Comparison of ENCODE assay signal across 11 cellular contexts in genomic region chr3:186193534-186194450, GRCh38.
DNase-seq lines count a peak whose midpoint lies in the region; ATAC-seq and TF ChIP-seq lines count a peak whose summit lies in the region.
"Had no signal": no experiment of that assay in that cellular context is flagged by ENCODE, and none has a peak within 500 bp of the region (broad histone marks: within the 10 kb centered on the region; RNA-seq: fewer than 3 reads in every experiment).

No MANE protein-coding gene starts in this region.

- peaks cover 4% of the 10 kb centered on the region for H3K9me3 Mint-ChIP-seq in glutamatergic neuron (ENCODE audit: unreplicated experiment)
- H3K9me3 Mint-ChIP-seq: activated CD4-positive, alpha-beta T cell treated with anti-CD3 and anti-CD28 coated beads, Interleukin-2, amount 10 ng/mL, durations not matched to agents 7 days and 5 days; stimulated activated effector memory CD8-positive, alpha-beta T cell treated with anti-CD3 and anti-CD28 coated beads, Interleukin-12 subunit alpha, Interleukin-12 subunit beta, amount 100 ng/mL, for 72 hours had no signal

- no peaks in the 10 kb centered on the region for H3K36me3 Mint-ChIP-seq in glutamatergic neuron (ENCODE audit: unreplicated experiment)
- H3K36me3 Mint-ChIP-seq: stimulated activated effector memory CD8-positive, alpha-beta T cell treated with anti-CD3 and anti-CD28 coated beads, Interleukin-12 subunit alpha, Interleukin-12 subunit beta, amount 100 ng/mL, for 72 hours had no signal

- ATAC-seq in omental fat pad (ENCODE audit: low FRiP score) (peak; percentile 49), HG03378 (IDR thresholded peaks at IDR 0.05; ENCODE audit: unreplicated experiment) (no peak), HG03039 (IDR thresholded peaks at IDR 0.05; ENCODE audit: unreplicated experiment) (no peak), HG03469 (IDR thresholded peaks at IDR 0.05; ENCODE audit: unreplicated experiment) (no peak), HG03342 (IDR thresholded peaks at IDR 0.05; ENCODE audit: unreplicated experiment) (no peak)
- ATAC-seq: stimulated activated effector memory CD8-positive, alpha-beta T cell treated with anti-CD3 and anti-CD28 coated beads, Interleukin-12 subunit alpha, Interleukin-12 subunit beta, amount 100 ng/mL, for 72 hours had no signal

- H3K27ac Mint-ChIP-seq in glutamatergic neuron (ENCODE audit: unreplicated experiment) = no peak overlapping the region
- H3K27ac Mint-ChIP-seq: activated CD4-positive, alpha-beta T cell treated with anti-CD3 and anti-CD28 coated beads, Interleukin-2, amount 10 ng/mL, durations not matched to agents 7 days and 5 days; stimulated activated effector memory CD8-positive, alpha-beta T cell treated with anti-CD3 and anti-CD28 coated beads, Interleukin-12 subunit alpha, Interleukin-12 subunit beta, amount 100 ng/mL, for 72 hours had no signal

- peak overlapping the region; percentile 81 for H3K4me3 Mint-ChIP-seq in glutamatergic neuron (ENCODE audit: unreplicated experiment)
- H3K4me3 Mint-ChIP-seq: activated CD4-positive, alpha-beta T cell treated with anti-CD3 and anti-CD28 coated beads, Interleukin-2, amount 10 ng/mL, durations not matched to agents 7 days and 5 days; stimulated activated effector memory CD8-positive, alpha-beta T cell treated with anti-CD3 and anti-CD28 coated beads, Interleukin-12 subunit alpha, Interleukin-12 subunit beta, amount 100 ng/mL, for 72 hours had no signal

- H3K27me3 Mint-ChIP-seq in glutamatergic neuron (ENCODE audit: unreplicated experiment) = peaks cover 2% of the 10 kb centered on the region

- DNase-seq in D341Med (ENCODE audit: low spot score) = peak; percentile 45
- DNase-seq in NCI-H526 (lab: John Stamatoyannopoulos, UW) = peak; percentile 37 to 66
- peak; percentile 57 for DNase-seq in glutamatergic neuron
- DNase-seq in omental fat pad (ENCODE audit: low spot score) = no peak
- DNase-seq: activated CD4-positive, alpha-beta T cell treated with anti-CD3 and anti-CD28 coated beads, Interleukin-2, amount 10 ng/mL, durations not matched to agents 7 days and 5 days; effector CD4-positive, alpha-beta T cell had no signal

- TF ChIP-seq CTCF in glutamatergic neuron (IDR thresholded peaks at IDR 0.05; ENCODE audit: partially characterized antibody, unreplicated experiment) = no peak
- TF ChIP-seq CTCF in omental fat pad (IDR thresholded peaks at IDR 0.05) = no peak

- peaks cover 2% of the 10 kb centered on the region for H3K4me1 Mint-ChIP-seq in glutamatergic neuron (ENCODE audit: low read depth, unreplicated experiment)
- H3K4me1 Mint-ChIP-seq: stimulated activated effector memory CD8-positive, alpha-beta T cell treated with anti-CD3 and anti-CD28 coated beads, Interleukin-12 subunit alpha, Interleukin-12 subunit beta, amount 100 ng/mL, for 72 hours had no signal
